11 cellular contexts compared by ENCODE assay signal in genomic region chr17:77546772-77547201, GRCh38.
DNase-seq lines count a peak whose midpoint lies in the region; ATAC-seq, FAIRE-seq and TF ChIP-seq lines count a peak whose summit lies in the region.
"Had no signal": no experiment of that assay in that cellular context is flagged by ENCODE, and none has a peak within 500 bp of the region (broad histone marks: within the 10 kb centered on the region; RNA-seq: fewer than 3 reads in every experiment).

No MANE protein-coding gene starts in this region.

- H3K27me3 ChIP-seq in heart right ventricle = peaks cover 0 to 9% (median 0%) of the 10 kb centered on the region in 7 donors

- DNase-seq in NCI-H510A treated with DMSO at 0.1 percent for 48 hours (lab: John Stamatoyannopoulos, UW) = peak; percentile 56
- DNase-seq in heart right ventricle = no peak
- DNase-seq in neural crest cell (ENCODE audit: low read depth, low spot score) = peak; percentile 26
- no peak for DNase-seq in KBM-7
- DNase-seq in frontal cortex (ENCODE audit: low spot score in 2 of 2) = no peak
- DNase-seq in HK-2 (ENCODE audit: unreplicated experiment) = no peak
- DNase-seq in activated CD8-positive, alpha-beta memory T cell treated with anti-CD3 and anti-CD28 coated beads for 24 hours = no peak
- DNase-seq: CD4-positive, CD25-positive, alpha-beta regulatory T cell; NCI-H1930 had no signal

- H3K36me3 Mint-ChIP-seq in neural crest cell (ENCODE audit: low read depth) = no peaks in the 10 kb centered on the region
- H3K36me3 Mint-ChIP-seq: CD4-positive, CD25-positive, alpha-beta regulatory T cell had no signal

- in situ Hi-C loops in KBM-7 (cut with MboI; ENCODE audit: low pct_unique_long_range_greater_than_20kb, low sequenced_read_pairs) = loop anchor here (25.0 kb wide), 1 partner anchor 216 kb away; no protein-coding TSS in a partner anchor

- H3K9me3 Mint-ChIP-seq in neural crest cell = no peaks in the 10 kb centered on the region
- H3K9me3 Mint-ChIP-seq: CD4-positive, CD25-positive, alpha-beta regulatory T cell had no signal

- H3K27ac ChIP-seq in heart right ventricle = peak overlapping the region in 1 of 10 donors; percentile 40
- H3K27ac ChIP-seq: VCaP had no signal

- H3K9me3 ChIP-seq in ES-I3 (ENCODE audit: control insufficient read depth, insufficient read depth, low read length) = no peaks in the 10 kb centered on the region
- peaks cover 0 to 4% (median 0%) of the 10 kb centered on the region in 11 donors for H3K9me3 ChIP-seq in heart right ventricle

- peak overlapping the region; percentile 50 for H3K27ac Mint-ChIP-seq in neural crest cell (ENCODE audit: unreplicated experiment)
- H3K27ac Mint-ChIP-seq: CD4-positive, CD25-positive, alpha-beta regulatory T cell had no signal

- TF ChIP-seq CTCF in heart right ventricle (IDR thresholded peaks at IDR 0.05) (no peak), neural crest cell (conservative IDR thresholded peaks at IDR 0.05) (no peak)

- FAIRE-seq in frontal cortex (lab: Jason Lieb, UNC) = no peak

- H3K27me3 Mint-ChIP-seq in neural crest cell (ENCODE audit: low read depth) = no peaks in the 10 kb centered on the region

- no peaks in the 10 kb centered on the region for H3K36me3 ChIP-seq in ES-I3 (ENCODE audit: insufficient read depth, low read length)
- no peaks in the 10 kb centered on the region for H3K36me3 ChIP-seq in heart right ventricle

- peaks cover 52% of the 10 kb centered on the region for H3K4me1 Mint-ChIP-seq in neural crest cell

- 27 to 39% methylated on average over 12 of the region's 12 CpGs for WGBS in heart right ventricle, 2 donors

- H3K4me1 ChIP-seq in ES-I3 (ENCODE audit: insufficient read depth, low read length) (peaks cover 26% of the 10 kb centered on the region), heart right ventricle (peaks cover 0 to 24% (median 10%) of the 10 kb centered on the region in 9 donors)

- peak overlapping the region; percentile 54 for H3K9ac ChIP-seq in ES-I3 (ENCODE audit: low read depth, low read length)

- peak overlapping the region in 7 of 10 donors; percentile 4 to 40 (median 21) for H3K4me3 ChIP-seq in heart right ventricle

- no peak for ATAC-seq in heart right ventricle

- peak overlapping the region; percentile 75 for H3K4me3 Mint-ChIP-seq in neural crest cell
- H3K4me3 Mint-ChIP-seq: CD4-positive, CD25-positive, alpha-beta regulatory T cell had no signal

- intact Hi-C loops in heart right ventricle (cut with DNase I) = loop anchor here in 6 of 10 donors (5.0 to 10.0 kb wide), 7 partner anchors 128 to 468 kb away; no protein-coding TSS in a partner anchor

Comparison
In these comparisons a context has a peak if more than half of its experiments do, and no peak if none do; other contexts are left out.
1. DNase-seq: peak in NCI-H510A treated with DMSO at 0.1 percent for 48 hours (single experiment) and neural crest cell (single experiment); none in heart right ventricle (0 of 2), KBM-7 (single experiment), frontal cortex (0 of 2), HK-2 (single experiment) and activated CD8-positive, alpha-beta memory T cell treated with anti-CD3 and anti-CD28 coated beads for 24 hours (single experiment).